Comparison of ENCODE assay signal across 12 cellular contexts in the genomic region with DNA sequence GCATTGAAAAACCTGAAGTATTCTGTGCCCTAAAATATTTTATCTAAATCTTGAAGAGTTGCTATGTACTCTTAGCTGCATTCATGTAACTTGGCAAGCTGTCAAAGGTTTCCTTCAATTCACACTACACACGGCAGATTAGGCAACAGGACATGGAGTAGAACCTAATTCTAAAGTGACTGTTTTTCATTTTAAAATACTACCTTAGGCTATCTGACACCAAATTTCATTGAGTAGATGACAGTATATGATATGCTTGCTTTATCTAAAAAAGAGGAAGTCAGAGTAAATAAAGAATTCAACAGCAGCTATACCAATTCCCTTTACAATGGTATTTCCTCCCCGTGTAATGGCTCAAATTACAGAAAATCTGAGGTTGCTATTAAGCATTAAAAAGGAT. TPM values are rescaled to one million over a fixed set of nuclear protein-coding genes. Genes with fewer than 3 reads are reported as not detected.
DNase-seq lines count a peak whose midpoint lies in the region; FAIRE-seq and TF ChIP-seq lines count a peak whose summit lies in the region.
"Had no signal": no experiment of that assay in that cellular context is flagged by ENCODE, and none has a peak within 500 bp of the region (broad histone marks: within the 10 kb centered on the region; RNA-seq: fewer than 3 reads in every experiment).

No MANE protein-coding gene starts in this region.

- H3K4me3 ChIP-seq in SK-N-MC (peak overlapping the region; percentile 26; the same call in 1 of the 2 replicates), fibroblast of pulmonary artery (replicated peaks; ENCODE audit: low read depth, low read length) (no peak overlapping the region), small intestine (ENCODE audit: low read depth in 1 of 2, low read length in 2 of 2) (no peak overlapping the region)
- H3K4me3 ChIP-seq: transverse colon had no signal

- H3K27ac ChIP-seq in SK-N-MC (peak overlapping the region; percentile 14; the same call in 1 of the 2 replicates), small intestine (ENCODE audit: low read depth in 1 of 2, low read length in 1 of 2) (no peak overlapping the region)
- H3K27ac ChIP-seq: transverse colon had no signal

- no peaks in the 10 kb centered on the region for H3K27me3 ChIP-seq in small intestine (ENCODE audit: control insufficient read depth in 2 of 2, insufficient read depth in 2 of 2, low read length in 2 of 2)
- H3K27me3 ChIP-seq: transverse colon had no signal

- FAIRE-seq in small intestine (lab: Jason Lieb, UNC): peak; percentile 44
- FAIRE-seq in HTR-8/SVneo (lab: Jason Lieb, UNC): no peak

- H3K9ac ChIP-seq in SK-N-MC (ENCODE audit: insufficient read length): no peak overlapping the region

- CTCF ChIA-PET in GM10248 (lab: Yijun Ruan, JAX): interaction anchor here (1.0 to 1.7 kb wide), 6 partner anchors 12 to 79 kb away, joined by 3 to 5 read pairs (median 3); no protein-coding TSS in a partner anchor

- POLR2A ChIA-PET in GM10248 (lab: Yijun Ruan, JAX): no interaction called here

- peak; percentile 30 for DNase-seq in NCI-H2196 (lab: John Stamatoyannopoulos, UW; ENCODE audit: unreplicated experiment)
- no peak for DNase-seq in NCI-H2196 treated with DMSO at 0.1 percent for 48 hours (lab: John Stamatoyannopoulos, UW; ENCODE audit: unreplicated experiment)
- DNase-seq in SK-N-MC (ENCODE audit: low read depth, low spot score): no peak
- peak; percentile 91 for DNase-seq in fibroblast of pulmonary artery (ENCODE audit: low read depth)
- peak; percentile 32 for DNase-seq in small intestine
- no peak for DNase-seq in HTR-8/SVneo (ENCODE audit: insufficient read length, low spot score)
- no peak for DNase-seq in GM10248 (ENCODE audit: extremely low spot score)
- DNase-seq in stimulated activated naive CD4-positive, alpha-beta T cell treated with Interleukin-2 at 50 U/mL for 16 hours (lab: John Stamatoyannopoulos, UW): no peak
- DNase-seq: ACHN; activated B cell treated with CpG ODN at 0.5 μM for 24 hours; stimulated activated CD4-positive, alpha-beta T cell treated with anti-CD3 and anti-CD28 coated beads, Interleukin-4, amount 100 ng/mL, for 4 hours; transverse colon had no signal

- H3K36me3 ChIP-seq in SK-N-MC (ENCODE audit: insufficient read depth, low read length) (peaks cover 10% of the 10 kb centered on the region), small intestine (ENCODE audit: control insufficient read depth in 2 of 2, insufficient read depth in 2 of 2, low read length in 2 of 2) (no peaks in the 10 kb centered on the region)

- 29 to 34% (median 34%) methylated on average over 2 of the region's 2 CpGs for WGBS in small intestine, 3 donors

- H3K9me3 ChIP-seq in SK-N-MC (ENCODE audit: low read depth, low read length) (no peaks in the 10 kb centered on the region), small intestine (ENCODE audit: control insufficient read depth, low read depth) (no peaks in the 10 kb centered on the region)
- H3K9me3 ChIP-seq: transverse colon had no signal

- H3K4me1 ChIP-seq in small intestine (ENCODE audit: control insufficient read depth in 2 of 2, insufficient read depth in 1 of 2, low read depth in 1 of 2, low read length in 1 of 2): peaks cover 0 to under 1% of the 10 kb centered on the region in 2 donors

- TF ChIP-seq CTCF in fibroblast of pulmonary artery (IDR thresholded peaks at IDR 0.05; ENCODE audit: low read length, missing control alignments): no peak
- no peak for TF ChIP-seq CTCF in GM10248 (IDR thresholded peaks at IDR 0.05; ENCODE audit: control extremely low read depth, extremely low read depth, low read depth, missing control alignments)

RNA-seq across cellular contexts. Expression of a gene that starts 45.4 kb away (rescaled TPM):
- 10 to 100 TPM in 1 of 3 donors, 1 to 10 TPM in 2; 6.9 to 10.1 (median 7.0) TPM for polyA plus RNA-seq in small intestine

Comparison
In these comparisons a context has a peak if more than half of its experiments do, and no peak if none do; other contexts are left out.
1. DNase-seq: peak in NCI-H2196 (single experiment), fibroblast of pulmonary artery (single experiment) and small intestine (single experiment); none in NCI-H2196 treated with DMSO at 0.1 percent for 48 hours (single experiment), SK-N-MC (single experiment), HTR-8/SVneo (single experiment), GM10248 (single experiment) and stimulated activated naive CD4-positive, alpha-beta T cell treated with Interleukin-2 at 50 U/mL for 16 hours (single experiment).